In the genomic region with DNA sequence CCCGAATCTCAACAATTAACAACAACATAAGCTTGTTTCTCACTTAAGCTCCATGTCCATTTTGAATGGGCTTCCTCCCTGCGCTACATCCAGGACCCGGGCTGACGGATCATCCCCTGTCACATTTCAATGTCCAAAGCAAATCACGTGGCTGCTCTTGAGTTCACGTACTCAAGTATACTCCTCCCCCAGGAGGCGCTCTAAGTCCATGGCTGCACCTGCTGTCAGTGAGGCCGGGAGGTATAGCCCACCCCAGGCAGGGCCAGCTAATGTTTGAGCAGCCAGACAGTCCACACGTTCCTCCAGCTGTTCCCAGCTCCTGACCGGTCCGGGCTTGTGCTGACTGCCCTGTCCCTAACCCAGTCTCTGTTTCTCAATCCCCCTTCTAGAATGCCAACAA, we compare ENCODE assay signal across 1 cellular context.
TF ChIP-seq lines count a peak whose summit lies in the region.

No MANE protein-coding gene starts in this region.

TF ChIP-seq in K562, 482 proteins besides CTCF, POLR2A, EP300 and RAD21 (continued from another document and continues in another):
- TF ChIP-seq RREB1 (CRISPR knock-in tag; IDR thresholded peaks at IDR 0.05) (no peak), RCOR1 (IDR thresholded peaks at IDR 0.05; ENCODE audit: borderline replicate concordance in 1 of 2, low read depth in 2 of 2, low read length in 2 of 2) (0 out of 4 replicates have a peak, but pooled peaks of 1 of the 2 experiments have one; percentile 18), ZNF165 (CRISPR knock-in tag; IDR thresholded peaks at IDR 0.05; ENCODE audit: borderline replicate concordance) (no peak), CXXC5 (CRISPR knock-in tag; IDR thresholded peaks at IDR 0.05) (peak; percentile 17; the same call in 1 of the 2 replicates), ZNF766 (CRISPR knock-in tag; conservative IDR thresholded peaks at IDR 0.05) (no peak), DLX4 (CRISPR knock-in tag; IDR thresholded peaks at IDR 0.05) (no peak), CBFA2T2 (conservative IDR thresholded peaks at IDR 0.05) (no peak), CAMTA2 (CRISPR knock-in tag; conservative IDR thresholded peaks at IDR 0.05) (no peak), ZNF586 (CRISPR knock-in tag; conservative IDR thresholded peaks at IDR 0.05) (no peak), TEAD1 (CRISPR knock-in tag; IDR thresholded peaks at IDR 0.05) (no peak), GTF2B (IDR thresholded peaks at IDR 0.05; ENCODE audit: extremely low read depth, insufficient read length) (no peak), YY1 (IDR thresholded peaks at IDR 0.05; ENCODE audit: borderline replicate concordance in 1 of 3, control insufficient read depth in 1 of 3, extremely low read depth in 1 of 3, insufficient read depth in 3 of 3, insufficient read length in 1 of 3, insufficient replicate concordance in 2 of 3, low read depth in 1 of 3, low read length in 2 of 3) (peak in 1 of 3 experiments; percentile 22), ZKSCAN1 (IDR thresholded peaks at IDR 0.05; ENCODE audit: low read depth, low read length) (no peak), MBD2 (IDR thresholded peaks at IDR 0.05; ENCODE audit: borderline replicate concordance, low read depth) (no peak), ZSCAN32 (CRISPR knock-in tag; IDR thresholded peaks at IDR 0.05) (no peak), SMAD3 (CRISPR knock-in tag; conservative IDR thresholded peaks at IDR 0.05) (no peak), IFI16 (CRISPR knock-in tag; IDR thresholded peaks at IDR 0.05) (no peak), USF2 (CRISPR knock-in tag; IDR thresholded peaks at IDR 0.05) (peak; percentile 77), KDM2B (CRISPR knock-in tag; IDR thresholded peaks at IDR 0.05) (no peak), CREM (IDR thresholded peaks at IDR 0.05; ENCODE audit: low read depth) (peak; percentile 53), PHF8 (IDR thresholded peaks at IDR 0.05; ENCODE audit: borderline replicate concordance, low read length) (no peak), ZNF696 (CRISPR knock-in tag; conservative IDR thresholded peaks at IDR 0.05) (no peak), NR2C2 (CRISPR knock-in tag; IDR thresholded peaks at IDR 0.05) (no peak), NR2C2 (tag; IDR thresholded peaks at IDR 0.05) (no peak), ZNF217 (CRISPR knock-in tag; IDR thresholded peaks at IDR 0.05) (no peak)
- TF ChIP-seq, protein P1, sequence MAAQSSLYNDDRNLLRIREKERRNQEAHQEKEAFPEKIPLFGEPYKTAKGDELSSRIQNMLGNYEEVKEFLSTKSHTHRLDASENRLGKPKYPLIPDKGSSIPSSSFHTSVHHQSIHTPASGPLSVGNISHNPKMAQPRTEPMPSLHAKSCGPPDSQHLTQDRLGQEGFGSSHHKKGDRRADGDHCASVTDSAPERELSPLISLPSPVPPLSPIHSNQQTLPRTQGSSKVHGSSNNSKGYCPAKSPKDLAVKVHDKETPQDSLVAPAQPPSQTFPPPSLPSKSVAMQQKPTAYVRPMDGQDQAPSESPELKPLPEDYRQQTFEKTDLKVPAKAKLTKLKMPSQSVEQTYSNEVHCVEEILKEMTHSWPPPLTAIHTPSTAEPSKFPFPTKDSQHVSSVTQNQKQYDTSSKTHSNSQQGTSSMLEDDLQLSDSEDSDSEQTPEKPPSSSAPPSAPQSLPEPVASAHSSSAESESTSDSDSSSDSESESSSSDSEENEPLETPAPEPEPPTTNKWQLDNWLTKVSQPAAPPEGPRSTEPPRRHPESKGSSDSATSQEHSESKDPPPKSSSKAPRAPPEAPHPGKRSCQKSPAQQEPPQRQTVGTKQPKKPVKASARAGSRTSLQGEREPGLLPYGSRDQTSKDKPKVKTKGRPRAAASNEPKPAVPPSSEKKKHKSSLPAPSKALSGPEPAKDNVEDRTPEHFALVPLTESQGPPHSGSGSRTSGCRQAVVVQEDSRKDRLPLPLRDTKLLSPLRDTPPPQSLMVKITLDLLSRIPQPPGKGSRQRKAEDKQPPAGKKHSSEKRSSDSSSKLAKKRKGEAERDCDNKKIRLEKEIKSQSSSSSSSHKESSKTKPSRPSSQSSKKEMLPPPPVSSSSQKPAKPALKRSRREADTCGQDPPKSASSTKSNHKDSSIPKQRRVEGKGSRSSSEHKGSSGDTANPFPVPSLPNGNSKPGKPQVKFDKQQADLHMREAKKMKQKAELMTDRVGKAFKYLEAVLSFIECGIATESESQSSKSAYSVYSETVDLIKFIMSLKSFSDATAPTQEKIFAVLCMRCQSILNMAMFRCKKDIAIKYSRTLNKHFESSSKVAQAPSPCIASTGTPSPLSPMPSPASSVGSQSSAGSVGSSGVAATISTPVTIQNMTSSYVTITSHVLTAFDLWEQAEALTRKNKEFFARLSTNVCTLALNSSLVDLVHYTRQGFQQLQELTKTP (IDR thresholded peaks at IDR 0.05; ENCODE audit: low read depth in 1 of 2, partially characterized antibody in 2 of 2), result no peak
- TF ChIP-seq, protein P2, sequence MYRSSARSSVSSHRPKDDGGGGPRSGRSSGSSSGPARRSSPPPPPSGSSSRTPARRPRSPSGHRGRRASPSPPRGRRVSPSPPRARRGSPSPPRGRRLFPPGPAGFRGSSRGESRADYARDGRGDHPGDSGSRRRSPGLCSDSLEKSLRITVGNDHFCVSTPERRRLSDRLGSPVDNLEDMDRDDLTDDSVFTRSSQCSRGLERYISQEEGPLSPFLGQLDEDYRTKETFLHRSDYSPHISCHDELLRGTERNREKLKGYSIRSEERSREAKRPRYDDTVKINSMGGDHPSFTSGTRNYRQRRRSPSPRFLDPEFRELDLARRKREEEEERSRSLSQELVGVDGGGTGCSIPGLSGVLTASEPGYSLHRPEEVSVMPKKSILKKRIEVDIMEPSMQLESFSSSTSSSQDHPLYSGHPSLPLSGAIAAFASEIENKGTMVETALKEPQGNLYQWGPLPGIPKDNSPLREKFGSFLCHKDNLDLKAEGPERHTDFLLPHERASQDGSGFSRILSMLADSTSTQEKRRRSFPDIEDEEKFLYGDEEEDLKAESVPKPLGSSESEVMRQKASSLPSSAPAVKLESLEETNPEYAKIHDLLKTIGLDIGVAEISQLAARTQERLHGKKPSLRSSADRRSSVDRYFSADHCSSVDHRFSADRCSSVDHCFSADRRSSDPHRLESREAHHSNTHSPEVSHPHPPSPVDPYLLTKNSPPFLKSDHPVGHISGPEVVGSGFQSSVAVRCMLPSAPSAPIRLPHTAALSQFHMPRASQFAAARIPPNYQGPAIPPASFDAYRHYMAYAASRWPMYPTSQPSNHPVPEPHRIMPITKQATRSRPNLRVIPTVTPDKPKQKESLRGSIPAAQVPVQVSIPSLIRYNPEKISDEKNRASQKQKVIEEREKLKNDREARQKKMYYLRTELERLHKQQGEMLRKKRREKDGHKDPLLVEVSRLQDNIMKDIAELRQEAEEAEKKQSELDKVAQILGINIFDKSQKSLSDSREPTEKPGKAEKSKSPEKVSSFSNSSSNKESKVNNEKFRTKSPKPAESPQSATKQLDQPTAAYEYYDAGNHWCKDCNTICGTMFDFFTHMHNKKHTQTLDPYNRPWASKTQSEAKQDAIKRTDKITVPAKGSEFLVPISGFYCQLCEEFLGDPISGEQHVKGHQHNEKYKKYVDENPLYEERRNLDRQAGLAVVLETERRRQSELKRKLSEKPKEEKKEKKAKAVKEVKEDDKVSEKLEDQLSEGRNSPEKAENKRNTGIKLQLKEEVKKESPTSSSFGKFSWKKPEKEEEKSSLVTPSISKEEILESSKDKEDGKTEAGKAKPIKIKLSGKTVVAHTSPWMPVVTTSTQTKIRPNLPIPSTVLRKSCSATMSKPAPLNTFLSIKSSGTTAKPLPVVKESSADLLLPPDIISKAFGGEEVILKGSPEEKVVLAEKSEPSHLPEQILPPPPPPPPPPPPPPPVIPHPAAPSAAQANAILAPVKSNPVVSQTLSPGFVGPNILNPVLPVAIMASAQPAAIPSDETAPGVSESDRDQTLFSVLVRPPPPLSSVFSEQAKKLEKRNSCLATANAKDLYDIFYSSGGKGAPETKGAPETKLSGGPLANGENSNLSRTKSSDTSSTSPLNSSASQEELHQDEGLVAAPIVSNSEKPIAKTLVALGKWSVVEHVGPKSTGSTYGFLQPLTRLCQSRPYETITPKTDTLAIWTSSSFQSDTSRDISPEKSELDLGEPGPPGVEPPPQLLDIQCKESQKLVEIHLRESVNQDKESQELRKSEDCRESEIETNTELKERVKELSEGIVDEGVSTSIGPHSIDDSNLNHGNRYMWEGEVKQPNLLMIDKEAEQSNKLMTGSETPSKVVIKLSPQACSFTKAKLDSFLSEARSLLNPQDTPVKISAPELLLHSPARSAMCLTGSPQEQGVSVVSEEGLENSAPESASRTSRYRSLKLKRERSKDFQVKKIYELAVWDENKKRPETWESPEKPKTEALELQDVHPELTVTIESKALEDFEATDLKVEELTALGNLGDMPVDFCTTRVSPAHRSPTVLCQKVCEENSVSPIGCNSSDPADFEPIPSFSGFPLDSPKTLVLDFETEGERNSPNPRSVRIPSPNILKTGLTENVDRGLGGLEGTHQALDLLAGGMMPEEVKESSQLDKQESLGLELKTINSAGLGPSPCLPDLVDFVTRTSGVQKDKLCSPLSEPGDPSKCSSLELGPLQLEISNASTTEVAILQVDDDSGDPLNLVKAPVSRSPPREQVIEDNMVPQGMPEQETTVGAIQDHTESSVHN (IDR thresholded peaks at IDR 0.05; ENCODE audit: borderline replicate concordance in 1 of 2, low read depth in 1 of 2), result no peak
- TF ChIP-seq, protein P3, sequence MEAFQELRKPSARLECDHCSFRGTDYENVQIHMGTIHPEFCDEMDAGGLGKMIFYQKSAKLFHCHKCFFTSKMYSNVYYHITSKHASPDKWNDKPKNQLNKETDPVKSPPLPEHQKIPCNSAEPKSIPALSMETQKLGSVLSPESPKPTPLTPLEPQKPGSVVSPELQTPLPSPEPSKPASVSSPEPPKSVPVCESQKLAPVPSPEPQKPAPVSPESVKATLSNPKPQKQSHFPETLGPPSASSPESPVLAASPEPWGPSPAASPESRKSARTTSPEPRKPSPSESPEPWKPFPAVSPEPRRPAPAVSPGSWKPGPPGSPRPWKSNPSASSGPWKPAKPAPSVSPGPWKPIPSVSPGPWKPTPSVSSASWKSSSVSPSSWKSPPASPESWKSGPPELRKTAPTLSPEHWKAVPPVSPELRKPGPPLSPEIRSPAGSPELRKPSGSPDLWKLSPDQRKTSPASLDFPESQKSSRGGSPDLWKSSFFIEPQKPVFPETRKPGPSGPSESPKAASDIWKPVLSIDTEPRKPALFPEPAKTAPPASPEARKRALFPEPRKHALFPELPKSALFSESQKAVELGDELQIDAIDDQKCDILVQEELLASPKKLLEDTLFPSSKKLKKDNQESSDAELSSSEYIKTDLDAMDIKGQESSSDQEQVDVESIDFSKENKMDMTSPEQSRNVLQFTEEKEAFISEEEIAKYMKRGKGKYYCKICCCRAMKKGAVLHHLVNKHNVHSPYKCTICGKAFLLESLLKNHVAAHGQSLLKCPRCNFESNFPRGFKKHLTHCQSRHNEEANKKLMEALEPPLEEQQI (IDR thresholded peaks at IDR 0.05), result no peak
- TF ChIP-seq, protein P4, sequence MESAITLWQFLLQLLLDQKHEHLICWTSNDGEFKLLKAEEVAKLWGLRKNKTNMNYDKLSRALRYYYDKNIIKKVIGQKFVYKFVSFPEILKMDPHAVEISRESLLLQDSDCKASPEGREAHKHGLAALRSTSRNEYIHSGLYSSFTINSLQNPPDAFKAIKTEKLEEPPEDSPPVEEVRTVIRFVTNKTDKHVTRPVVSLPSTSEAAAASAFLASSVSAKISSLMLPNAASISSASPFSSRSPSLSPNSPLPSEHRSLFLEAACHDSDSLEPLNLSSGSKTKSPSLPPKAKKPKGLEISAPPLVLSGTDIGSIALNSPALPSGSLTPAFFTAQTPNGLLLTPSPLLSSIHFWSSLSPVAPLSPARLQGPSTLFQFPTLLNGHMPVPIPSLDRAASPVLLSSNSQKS (CRISPR knock-in tag; IDR thresholded peaks at IDR 0.05), result no peak
